Comparison of ENCODE assay signal across 9 cellular contexts in genomic region chr15:68299436-68299835, GRCh38. TPM values are rescaled to one million over a fixed set of nuclear protein-coding genes. Genes with fewer than 3 reads are reported as not detected.
A peak's percentile ranks its signal among the peaks of the same experiment; 100 is the strongest.
DNase-seq lines count a peak whose midpoint lies in the region; ATAC-seq and TF ChIP-seq lines count a peak whose summit lies in the region.
"Had no signal": no experiment of that assay in that cellular context is flagged by ENCODE, and none has a peak within 500 bp of the region (broad histone marks: within the 10 kb centered on the region; RNA-seq: fewer than 3 reads in every experiment).

No MANE protein-coding gene starts in this region.

- no peaks in the 10 kb centered on the region for H3K27me3 Mint-ChIP-seq in activated CD4-positive, alpha-beta T cell treated with anti-CD3 and anti-CD28 coated beads for 36 hours

- no peak for DNase-seq in activated CD4-positive, alpha-beta T cell treated with anti-CD3 and anti-CD28 coated beads for 36 hours
- DNase-seq in activated CD4-positive, alpha-beta T cell treated with anti-CD3 and anti-CD28 coated beads, Interleukin-2, amount 50 U/mL, for 4 hours: no peak
- DNase-seq in Peyer's patch: no peak
- no peak for DNase-seq in hepatocyte (ENCODE audit: low spot score)
- no peak for DNase-seq in suprapubic skin (ENCODE audit: low spot score in 2 of 2)
- no peak for DNase-seq in ecto neural progenitor cell (ENCODE audit: low spot score)
- DNase-seq in amniotic stem cell (lab: John Stamatoyannopoulos, UW): no peak
- DNase-seq: KG1 had no signal

- peak overlapping the region; percentile 36 for H3K4me2 ChIP-seq in hepatocyte

- peaks cover 10% of the 10 kb centered on the region for H3K36me3 Mint-ChIP-seq in activated CD4-positive, alpha-beta T cell treated with anti-CD3 and anti-CD28 coated beads for 36 hours (ENCODE audit: low read depth)

- POLR2A ChIA-PET in activated CD4-positive, alpha-beta T cell treated with anti-CD3 and anti-CD28 coated beads for 36 hours (lab: Charles Lee): no interaction called here

- H3K36me3 ChIP-seq in Peyer's patch (no peaks in the 10 kb centered on the region), hepatocyte (replicated peaks; ENCODE audit: insufficient read depth, low read depth) (no peaks in the 10 kb centered on the region), suprapubic skin (no peaks in the 10 kb centered on the region)

- no peaks in the 10 kb centered on the region for H3K9me3 Mint-ChIP-seq in activated CD4-positive, alpha-beta T cell treated with anti-CD3 and anti-CD28 coated beads for 36 hours (ENCODE audit: low read depth)

- H3K4me3 Mint-ChIP-seq in activated CD4-positive, alpha-beta T cell treated with anti-CD3 and anti-CD28 coated beads for 36 hours: peak overlapping the region; percentile 46

- H3K27ac ChIP-seq in Peyer's patch (peak overlapping the region; percentile 3 to 71 (median 63)), hepatocyte (peak overlapping the region; percentile 74), suprapubic skin (peak overlapping the region; percentile 42)

- TF ChIP-seq CTCF in Peyer's patch (IDR thresholded peaks at IDR 0.05): no peak
- TF ChIP-seq CTCF in hepatocyte (IDR thresholded peaks at IDR 0.05; ENCODE audit: poor library complexity): no peak
- TF ChIP-seq CTCF in suprapubic skin (IDR thresholded peaks at IDR 0.05): no peak

- H3K4me1 ChIP-seq in Peyer's patch (peaks cover 0 to 42% (median 6%) of the 10 kb centered on the region in 4 donors), hepatocyte (ENCODE audit: insufficient read depth) (peaks cover 8% of the 10 kb centered on the region), suprapubic skin (peaks cover 40% of the 10 kb centered on the region)

- H3K9me2 ChIP-seq in hepatocyte (replicated peaks; ENCODE audit: insufficient read depth): no peaks in the 10 kb centered on the region

- peaks cover 35% of the 10 kb centered on the region for H3K4me1 Mint-ChIP-seq in activated CD4-positive, alpha-beta T cell treated with anti-CD3 and anti-CD28 coated beads for 36 hours

- 92% methylated on average over 5 of the region's 5 CpGs for WGBS in hepatocyte (ENCODE audit: low lambda C conversion rate, missing lambda C conversion rate)
- WGBS in suprapubic skin: 35% methylated on average over 4 of the region's 5 CpGs

- TF ChIP-seq POLR2A in Peyer's patch (IDR thresholded peaks at IDR 0.05) (no peak), suprapubic skin (IDR thresholded peaks at IDR 0.05) (no peak)

- H3K27me3 ChIP-seq in Peyer's patch: no peaks in the 10 kb centered on the region
- H3K27me3 ChIP-seq in hepatocyte: no peaks in the 10 kb centered on the region
- no peaks in the 10 kb centered on the region for H3K27me3 ChIP-seq in suprapubic skin

- intact Hi-C loops in activated CD4-positive, alpha-beta T cell treated with anti-CD3 and anti-CD28 coated beads for 36 hours (cut with DNase I, micrococcal nuclease): loop anchor here in 1 of 2 experiments (2.0 kb wide), 1 partner anchor 47 kb away; no protein-coding TSS in a partner anchor

- peak; percentile 19 for ATAC-seq in activated CD4-positive, alpha-beta T cell treated with anti-CD3 and anti-CD28 coated beads for 36 hours
- ATAC-seq in HG03108 (IDR thresholded peaks at IDR 0.05; ENCODE audit: unreplicated experiment): no peak

- TF ChIP-seq EP300 in suprapubic skin (IDR thresholded peaks at IDR 0.05): no peak

- peaks cover 20% of the 10 kb centered on the region for H3K79me2 ChIP-seq in hepatocyte

- H4K20me1 ChIP-seq in hepatocyte (ENCODE audit: insufficient read depth, poor library complexity, severe bottlenecking): peaks cover 9% of the 10 kb centered on the region

- no peak overlapping the region for H2AFZ ChIP-seq in hepatocyte

- H3K4me3 ChIP-seq in Peyer's patch: peak overlapping the region in 2 of 4 donors; percentile 2 to 16
- H3K4me3 ChIP-seq in hepatocyte: no peak overlapping the region
- peak overlapping the region; percentile 35 for H3K4me3 ChIP-seq in suprapubic skin

- peak overlapping the region; percentile 72 for H3K27ac Mint-ChIP-seq in activated CD4-positive, alpha-beta T cell treated with anti-CD3 and anti-CD28 coated beads for 36 hours

- H3K9me3 ChIP-seq in Peyer's patch (no peaks in the 10 kb centered on the region), hepatocyte (ENCODE audit: low read depth) (no peaks in the 10 kb centered on the region), suprapubic skin (no peaks in the 10 kb centered on the region)

- CTCF ChIA-PET in activated CD4-positive, alpha-beta T cell treated with anti-CD3 and anti-CD28 coated beads for 36 hours (lab: Charles Lee): interaction anchor here (0.6 to 2.2 kb wide), 4 partner anchors 11 to 317 kb away, joined by 3 to 9 read pairs (median 6); partner anchors contain the start of gene FEM1B

RNA-seq across cellular contexts. Expression of gene FEM1B, which starts 21.9 kb away (rescaled TPM):
- total RNA-seq in activated CD4-positive, alpha-beta T cell treated with anti-CD3 and anti-CD28 coated beads for 36 hours: 10 to 100 TPM; 41.1 to 50.0 TPM
- total RNA-seq in Peyer's patch (10 to 100 TPM; 28.1 to 48.2 (median 43.0) TPM), hepatocyte (54.8 and 62.8 TPM in 2 replicates), suprapubic skin (10 to 100 TPM; 56.3 to 89.6 (median 63.8) TPM)
- 11.9 and 12.1 TPM in 2 replicates for polyA plus RNA-seq in hepatocyte
